ENCODE assay signal across 33 cellular contexts in genomic region chr13:73390100-73390499, GRCh38.
"Had no signal": no experiment of that assay in that cellular context is flagged by ENCODE, and none has a peak within 500 bp of the region (broad histone marks: within the 10 kb centered on the region; RNA-seq: fewer than 3 reads in every experiment).

No MANE protein-coding gene starts in this region.

- ATAC-seq: activated CD8-positive, alpha-beta T cell treated with anti-CD3 and anti-CD28 coated beads, Interleukin-2, amount 10 ng/mL, durations not matched to agents 7 days and 5 days; Panc1; SK-N-SH treated with all-trans-retinoic acid at 6 μM for 48 hours; WTC11 had no signal

- H3K36me3 ChIP-seq: adrenal gland, SJSA1 had no signal

- H3K27ac ChIP-seq: adrenal gland, RWPE1, SJSA1 had no signal

- H3K4me1 Mint-ChIP-seq: activated naive CD8-positive, alpha-beta T cell treated with anti-CD3 and anti-CD28 coated beads, Interleukin-2, amount 10 ng/mL, durations not matched to agents 7 days and 5 days; IgD-negative memory B cell; WTC11 had no signal

- H3K27me3 Mint-ChIP-seq: IgD-negative memory B cell had no signal

- H3K9me3 ChIP-seq: adrenal gland, SJSA1 had no signal

- H3K4me3 Mint-ChIP-seq: activated CD8-positive, alpha-beta T cell treated with anti-CD3 and anti-CD28 coated beads, Interleukin-2, amount 10 ng/mL, durations not matched to agents 7 days and 5 days; activated naive CD8-positive, alpha-beta T cell treated with anti-CD3 and anti-CD28 coated beads, Interleukin-2, amount 10 ng/mL, durations not matched to agents 7 days and 5 days; IgD-negative memory B cell; WTC11 had no signal

- H3K4me3 ChIP-seq: adrenal gland, SJSA1 had no signal

- H3K27ac Mint-ChIP-seq: activated CD8-positive, alpha-beta T cell treated with anti-CD3 and anti-CD28 coated beads, Interleukin-2, amount 10 ng/mL, durations not matched to agents 7 days and 5 days; activated naive CD8-positive, alpha-beta T cell treated with anti-CD3 and anti-CD28 coated beads, Interleukin-2, amount 10 ng/mL, durations not matched to agents 7 days and 5 days; IgD-negative memory B cell; WTC11 had no signal

- DNase-seq: activated CD4-positive, alpha-beta T cell treated with anti-CD3 and anti-CD28 coated beads for 48 hours; activated CD4-positive, alpha-beta T cell treated with anti-CD3 and anti-CD28 coated beads, Interleukin-2, amount 50 U/mL, for 4 hours; activated CD4-positive, CD25-positive, alpha-beta regulatory T cell treated with anti-CD3 and anti-CD28 coated beads, Interleukin-2, amount 50 U/mL, for 72 hours; activated CD8-positive, alpha-beta memory T cell treated with anti-CD3 and anti-CD28 coated beads, Interleukin-2, amount 50 U/mL, for 48 hours; activated CD8-positive, alpha-beta T cell treated with anti-CD3 and anti-CD28 coated beads, Interleukin-2, amount 10 ng/mL, durations not matched to agents 7 days and 5 days; activated naive CD4-positive, alpha-beta T cell treated with anti-CD3 and anti-CD28 coated beads, Interleukin-2, amount 50 U/mL, for 16 hours; activated naive CD8-positive, alpha-beta T cell treated with anti-CD3 and anti-CD28 coated beads, Interleukin-2, amount 10 ng/mL, durations not matched to agents 7 days and 5 days; activated T-cell treated with anti-CD3 and anti-CD28 coated beads, Interleukin-2, amount 50 U/mL, for 1 hour; adrenal gland; anterior cingulate cortex; KG1; MV-4-11; NCI-H1092 treated with DMSO at 0.1 percent for 48 hours; NCI-H1417 treated with DMSO at 0.1 percent for 48 hours; NCI-H1694; NCI-H2029; NCI-H2107; NCI-H2171 treated with DMSO at 0.1 percent for 48 hours; NCI-H226; NCI-H510A; NCI-H526 treated with DMSO at 0.1 percent for 48 hours; NCI-H82; NK-92 treated with Interleukin-12 subunit alpha and Interleukin-12 subunit beta, amount 100 ng/mL, for 24 hours; OCI-M1; SHP77; SW 1271; T-helper 9 cell had no signal

- H3K4me1 ChIP-seq: adrenal gland, SJSA1 had no signal

- H3K27me3 ChIP-seq: adrenal gland, SJSA1 had no signal
